In the genomic region with DNA sequence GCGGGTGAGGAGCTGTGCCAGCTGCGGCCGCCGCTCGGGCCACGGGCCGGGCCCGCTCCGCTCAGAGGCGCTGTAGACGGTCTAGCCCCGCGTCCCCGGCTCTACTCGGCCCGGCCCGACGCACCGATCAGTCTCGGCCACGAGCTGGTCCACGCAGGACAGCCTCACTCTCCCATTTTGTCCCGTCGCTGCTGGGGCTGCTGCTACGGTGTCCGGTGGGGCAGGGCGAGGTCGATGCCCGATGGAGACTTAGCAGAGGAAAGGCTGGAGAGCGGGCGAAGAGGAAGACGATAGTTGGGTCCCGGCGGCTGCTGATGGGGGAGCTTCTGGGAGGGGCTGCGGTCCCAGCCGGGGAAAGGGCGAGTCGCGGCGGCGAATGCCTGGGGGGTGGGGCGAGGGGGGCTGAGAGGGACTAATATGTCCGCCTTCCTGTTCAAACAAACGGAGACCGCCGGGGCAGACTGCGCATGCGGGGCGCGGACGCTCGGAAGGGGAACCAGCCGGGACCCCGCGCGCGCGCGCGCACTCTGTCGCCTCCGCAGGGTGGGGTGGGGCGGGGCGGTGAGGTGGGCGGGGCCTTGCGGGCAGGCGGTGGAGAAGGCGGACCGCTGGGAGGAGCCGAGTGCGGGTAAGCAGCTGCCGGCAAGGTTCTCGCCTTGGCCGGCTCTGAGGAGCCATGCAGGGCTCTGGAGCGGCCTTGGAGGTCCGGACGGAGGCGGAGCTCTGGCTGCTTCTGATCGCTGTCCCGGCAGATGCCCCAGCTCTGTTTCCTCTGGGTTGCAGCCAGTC, we compare ENCODE assay signal across 8 cellular contexts. TPM values are rescaled to one million over a fixed set of nuclear protein-coding genes. Genes with fewer than 3 reads are reported as not detected.
DNase-seq lines count a peak whose midpoint lies in the region; ATAC-seq, FAIRE-seq and TF ChIP-seq lines count a peak whose summit lies in the region.

Gene ROCK1, minus strand, starts transcription at position 463 of the 789 bp plus-strand sequence. CDS start 903 bp downstream, outside the sequence.

- H3K27me3 ChIP-seq in MM.1S (replicated peaks; ENCODE audit: insufficient read depth, low read length): no peaks in the 10 kb centered on the region

- peak within 1 kb of the TSS; percentile 88 for H3K27ac ChIP-seq in MM.1S (ENCODE audit: low read length)

- no peaks in the 10 kb centered on the region for H3K36me3 Mint-ChIP-seq in nephron (ENCODE audit: low read depth)

- H4K20me1 ChIP-seq in MM.1S (ENCODE audit: insufficient read depth, low read length): peaks cover 14% of the 10 kb centered on the region

- H3K9me3 ChIP-seq in MM.1S (replicated peaks; ENCODE audit: insufficient read depth, low read length): no peaks in the 10 kb centered on the region

- H3K9ac ChIP-seq in MM.1S (ENCODE audit: low read length): peak within 1 kb of the TSS; percentile 94

- H3K36me3 ChIP-seq in MM.1S (replicated peaks; ENCODE audit: insufficient read depth, low read length): no peaks in the 10 kb centered on the region

- H3K9me3 Mint-ChIP-seq in nephron: no peaks in the 10 kb centered on the region

- peaks cover 49% of the 10 kb centered on the region for H3K79me2 ChIP-seq in MM.1S (ENCODE audit: low read length)

- peak; percentile 56 for FAIRE-seq in G401.6 (lab: Jason Lieb, UNC)

- H2AFZ ChIP-seq in MM.1S (ENCODE audit: low read length): peak within 1 kb of the TSS; percentile 96

- peak within 1 kb of the TSS; percentile 88 to 98 (median 95) for H3K27ac Mint-ChIP-seq in nephron

- peaks cover 16% of the 10 kb centered on the region; the same call in 1 of the 2 replicates for H3F3A ChIP-seq in MM.1S (ENCODE audit: insufficient read depth, low read length)

- H3K4me3 Mint-ChIP-seq in nephron: no peak within 1 kb of the TSS

- ATAC-seq in stimulated activated naive CD8-positive, alpha-beta T cell treated with anti-CD3 and anti-CD28 coated beads, Interleukin-15, Interleukin-2, amounts not matched to agents 100 U/mL and 50 U/mL, for 24 hours: peak; percentile 88

- H3K4me1 ChIP-seq in MM.1S (ENCODE audit: low read length): peaks cover 8% of the 10 kb centered on the region; the same call in 1 of the 2 replicates

- H3K27me3 Mint-ChIP-seq in nephron (ENCODE audit: low read depth): no peaks in the 10 kb centered on the region

- peaks cover 14% of the 10 kb centered on the region for H3K4me1 Mint-ChIP-seq in nephron

- no peak for TF ChIP-seq CTCF in MM.1S (IDR thresholded peaks at IDR 0.05; ENCODE audit: low read length)
- TF ChIP-seq CTCF in fibroblast of the aortic adventitia (IDR thresholded peaks at IDR 0.05; ENCODE audit: insufficient read depth, low read length): no peak
- no peak for TF ChIP-seq CTCF in nephron (IDR thresholded peaks at IDR 0.05; ENCODE audit: unreplicated experiment in 3 of 3)

- H3K9me2 ChIP-seq in MM.1S (replicated peaks; ENCODE audit: insufficient read depth, low read length): no peaks in the 10 kb centered on the region

- H3K4me3 ChIP-seq in MM.1S (ENCODE audit: low read length) (peak within 1 kb of the TSS; percentile 99), fibroblast of the aortic adventitia (ENCODE audit: low read depth, low read length) (peak within 1 kb of the TSS; percentile 95)

- DNase-seq in HCEC 1CT: peak; percentile 99
- peak; percentile 96 for DNase-seq in MM.1S
- peak; percentile 97 for DNase-seq in SHP77 treated with DMSO at 0.1 percent for 48 hours (lab: John Stamatoyannopoulos, UW)
- peak; percentile 99 for DNase-seq in activated effector memory CD4-positive, alpha-beta T cell treated with anti-CD3 and anti-CD28 coated beads, Interleukin-2, amount 50 U/mL, for 16 hours
- DNase-seq in fibroblast of the aortic adventitia (ENCODE audit: low read depth): peak; percentile 95
- DNase-seq in stimulated activated naive CD8-positive, alpha-beta T cell treated with anti-CD3 and anti-CD28 coated beads, Interleukin-15, Interleukin-2, amounts not matched to agents 100 U/mL and 50 U/mL, for 24 hours: peak; percentile 99

- H3K4me2 ChIP-seq in MM.1S (ENCODE audit: low read depth, low read length): peak within 1 kb of the TSS; percentile 90

RNA-seq across cellular contexts. Expression of gene ROCK1, which starts in this region (rescaled TPM):
- total RNA-seq in fibroblast of the aortic adventitia (ENCODE audit: low replicate concordance): 56.4 and 63.2 TPM in 2 replicates

Comparison
In these comparisons a context has a peak if more than half of its experiments do, and no peak if none do; other contexts are left out.
1. Peak in every context shown above with its lines: DNase-seq, ATAC-seq, H3K4me3 ChIP-seq and H3K27ac ChIP-seq.